In genomic region chr22:25176175-25176574, GRCh38 we compare ENCODE assay signal across 20 cellular contexts. TPM values are rescaled to one million over a fixed set of nuclear protein-coding genes. Genes with fewer than 3 reads are reported as not detected.
"Had no signal": no experiment of that assay in that cellular context is flagged by ENCODE, and none has a peak within 500 bp of the region (broad histone marks: within the 10 kb centered on the region; RNA-seq: fewer than 3 reads in every experiment).

No MANE protein-coding gene starts in this region.

- H3K36me3 ChIP-seq: neutrophil had no signal

- H3K9me3 Mint-ChIP-seq: central memory CD8-positive, alpha-beta T cell had no signal

- H3K27ac ChIP-seq: coronary artery, neutrophil, right atrium auricular region had no signal

- H3K4me3 ChIP-seq: coronary artery, right atrium auricular region, skin epidermis had no signal

- H3K4me3 Mint-ChIP-seq: activated T-cell treated with anti-CD3 and anti-CD28 coated beads, Interleukin-2, amount 50 U/mL, for 24 hours; central memory CD8-positive, alpha-beta T cell; natural killer cell had no signal

- H3K27me3 Mint-ChIP-seq: activated T-cell treated with anti-CD3 and anti-CD28 coated beads, Interleukin-2, amount 50 U/mL, for 24 hours; central memory CD8-positive, alpha-beta T cell had no signal

- H3K27me3 ChIP-seq: neutrophil, right atrium auricular region had no signal

- H3K27ac Mint-ChIP-seq: activated T-cell treated with anti-CD3 and anti-CD28 coated beads, Interleukin-2, amount 50 U/mL, for 24 hours; natural killer cell had no signal

- DNase-seq: activated effector memory CD4-positive, alpha-beta T cell treated with Interleukin-2 at 50 U/mL for 16 hours; activated naive CD4-positive, alpha-beta T cell treated with anti-CD3 and anti-CD28 coated beads, Interleukin-2, amount 50 U/mL, for 16 hours; activated T-cell treated with anti-CD3 and anti-CD28 coated beads, Interleukin-2, amount 50 U/mL, for 24 hours; effector CD4-positive, alpha-beta T cell; glutamatergic neuron; hypothalamus; mesendoderm; natural killer cell; stimulated activated CD4-positive, alpha-beta T cell treated with anti-CD3 and anti-CD28 coated beads, Interleukin-15, amount 100 ng/mL, for 24 hours; stimulated activated CD4-positive, alpha-beta T cell treated with anti-CD3 and anti-CD28 coated beads, Interleukin-4, amount 100 ng/mL, for 24 hours; stimulated activated naive CD4-positive, alpha-beta T cell treated with Interleukin-2 at 50 U/mL for 16 hours; trophoblast cell had no signal

- H3K4me1 ChIP-seq: right atrium auricular region had no signal

- ATAC-seq: activated CD4-positive, CD25-positive, alpha-beta regulatory T cell treated with anti-CD3 and anti-CD28 coated beads, Interleukin-2, amount 50 U/mL, for 24 hours; natural killer cell had no signal

- H3K4me1 Mint-ChIP-seq: central memory CD8-positive, alpha-beta T cell; natural killer cell had no signal

- H3K9me3 ChIP-seq: neutrophil had no signal

RNA-seq across cellular contexts. Expression of gene CRYBB3, which starts 23.5 kb away (rescaled TPM):
- total RNA-seq: kidney epithelial cell, liver, right atrium auricular region had no signal

RNA-seq across cellular contexts. Expression of gene CRYBB2, which starts 43.3 kb away (rescaled TPM):
- total RNA-seq: kidney epithelial cell, natural killer cell, right atrium auricular region had no signal
